ENCODE assay signal across 2 cellular contexts in the genomic region with DNA sequence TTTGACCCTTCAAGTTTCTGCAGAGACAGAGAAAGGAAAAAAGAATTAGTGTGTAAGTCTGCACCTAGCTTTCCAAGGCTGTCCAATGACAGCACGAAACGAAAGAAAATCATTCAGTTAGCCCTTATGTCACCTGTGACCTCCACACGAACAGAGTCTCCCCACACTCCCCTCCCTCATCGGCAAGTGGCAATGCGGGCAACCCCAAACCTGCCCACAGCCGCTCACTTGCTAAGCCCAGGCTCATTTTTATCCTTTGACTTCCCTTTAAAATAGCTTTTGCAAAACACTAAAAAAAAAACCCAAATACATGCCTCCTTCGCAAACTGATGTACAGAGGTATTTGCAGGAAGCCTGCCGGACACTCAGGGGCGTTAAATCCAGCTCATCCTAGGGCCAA.
TF ChIP-seq lines count a peak whose summit lies in the region.

No MANE protein-coding gene starts in this region.

TF ChIP-seq in K562, 482 proteins besides CTCF, POLR2A, EP300 and RAD21:
- TF ChIP-seq NR2C1 (IDR thresholded peaks at IDR 0.05) (0 out of 2 replicates have a peak, but pooled peaks have one; percentile 32), NR2C1 (tag; IDR thresholded peaks at IDR 0.05) (no peak), RBFOX2 (IDR thresholded peaks at IDR 0.05; ENCODE audit: low read depth, low read length) (0 out of 2 replicates have a peak, but pooled peaks have one; percentile 9)
- TF ChIP-seq, protein P1, sequence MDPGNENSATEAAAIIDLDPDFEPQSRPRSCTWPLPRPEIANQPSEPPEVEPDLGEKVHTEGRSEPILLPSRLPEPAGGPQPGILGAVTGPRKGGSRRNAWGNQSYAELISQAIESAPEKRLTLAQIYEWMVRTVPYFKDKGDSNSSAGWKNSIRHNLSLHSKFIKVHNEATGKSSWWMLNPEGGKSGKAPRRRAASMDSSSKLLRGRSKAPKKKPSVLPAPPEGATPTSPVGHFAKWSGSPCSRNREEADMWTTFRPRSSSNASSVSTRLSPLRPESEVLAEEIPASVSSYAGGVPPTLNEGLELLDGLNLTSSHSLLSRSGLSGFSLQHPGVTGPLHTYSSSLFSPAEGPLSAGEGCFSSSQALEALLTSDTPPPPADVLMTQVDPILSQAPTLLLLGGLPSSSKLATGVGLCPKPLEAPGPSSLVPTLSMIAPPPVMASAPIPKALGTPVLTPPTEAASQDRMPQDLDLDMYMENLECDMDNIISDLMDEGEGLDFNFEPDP (CRISPR knock-in tag; IDR thresholded peaks at IDR 0.05) = no peak

TF ChIP-seq in GM12891, 5 proteins besides CTCF, POLR2A, EP300 and RAD21:
- TF ChIP-seq PAX5 (IDR thresholded peaks at IDR 0.05; ENCODE audit: insufficient read depth, low read length, severe bottlenecking) (no peak), POU2F2 (IDR thresholded peaks at IDR 0.05; ENCODE audit: low read depth, low read length) (no peak), POLR2AphosphoS5 (IDR thresholded peaks at IDR 0.05; ENCODE audit: low read depth, low read length) (no peak), SPI1 (IDR thresholded peaks at IDR 0.05; ENCODE audit: low read depth, low read length) (no peak), TAF1 (IDR thresholded peaks at IDR 0.05; ENCODE audit: low read depth, low read length) (no peak)
TF ChIP-seq in GM12891: peak in this region for 0.
